1 cellular context compared by ENCODE assay signal in genomic region chr1:226569879-226570547, GRCh38.
TF ChIP-seq lines count a peak whose summit lies in the region.

No MANE protein-coding gene starts in this region.

TF ChIP-seq in WTC11, 78 proteins besides CTCF, POLR2A, EP300 and RAD21 (continued from another document):
- TF ChIP-seq ARID4B (CRISPR knock-in tag; IDR thresholded peaks at IDR 0.05; ENCODE audit: borderline replicate concordance) (no peak), NR1H2 (CRISPR knock-in tag; IDR thresholded peaks at IDR 0.05) (no peak), ZNF416 (CRISPR knock-in tag; IDR thresholded peaks at IDR 0.05) (no peak), IRF2 (CRISPR knock-in tag; IDR thresholded peaks at IDR 0.05; ENCODE audit: borderline replicate concordance, low read depth) (no peak), NR3C1 (CRISPR knock-in tag; conservative IDR thresholded peaks at IDR 0.05; ENCODE audit: low read depth) (no peak)
